Comparison of ENCODE assay signal across 11 cellular contexts in genomic region chr11:66106786-66107599, GRCh38. TPM values are rescaled to one million over a fixed set of nuclear protein-coding genes. Genes with fewer than 3 reads are reported as not detected.
DNase-seq lines count a peak whose midpoint lies in the region; ATAC-seq and TF ChIP-seq lines count a peak whose summit lies in the region.
"Had no signal": no experiment of that assay in that cellular context is flagged by ENCODE, and none has a peak within 500 bp of the region (broad histone marks: within the 10 kb centered on the region; RNA-seq: fewer than 3 reads in every experiment).

No MANE protein-coding gene starts in this region.

- in situ Hi-C loops in IMR-90 (cut with MboI; ENCODE audit: low sequenced_read_pairs), result no loop called here

- POLR2A ChIA-PET in IMR-90 (lab: Charles Lee; ENCODE audit: unreplicated experiment), result no interaction called here
- POLR2A ChIA-PET in MCF 10A (lab: Yijun Ruan, JAX), result interaction anchor here (1.0 kb wide), 1 partner anchor 35 kb away, joined by 3 read pairs; no protein-coding TSS in a partner anchor

- dilution Hi-C loops in IMR-90 (cut with HindIII; ENCODE audit: low sequenced_read_pairs, unreplicated experiment), result no loop called here

- H2BK5ac ChIP-seq in IMR-90 (ENCODE audit: low read depth, low read length, poor library complexity, severe bottlenecking), result peak overlapping the region; percentile 13

- intact Hi-C loops in IMR-90 (cut with micrococcal nuclease) (no loop called here), MCF 10A (cut with micrococcal nuclease) (no loop called here)

- no peak overlapping the region for H4K91ac ChIP-seq in IMR-90 (ENCODE audit: insufficient read depth, low read depth, low read length)

- no peak overlapping the region for H2AK5ac ChIP-seq in IMR-90 (ENCODE audit: low read depth, low read length)

- H3K9me1 ChIP-seq in IMR-90 (ENCODE audit: insufficient read depth, low read length), result peaks cover 9% of the 10 kb centered on the region

- H3K27me3 ChIP-seq in IMR-90 (ENCODE audit: control insufficient read depth, insufficient read depth, low read length), result no peaks in the 10 kb centered on the region
- H3K27me3 ChIP-seq in osteoblast (ENCODE audit: insufficient read depth, low read length), result no peaks in the 10 kb centered on the region
- no peaks in the 10 kb centered on the region for H3K27me3 ChIP-seq in foreskin keratinocyte

- peaks cover 4% of the 10 kb centered on the region for H3K9me3 Mint-ChIP-seq in activated naive CD8-positive, alpha-beta T cell treated with anti-CD3 and anti-CD28 coated beads for 36 hours
- H3K9me3 Mint-ChIP-seq in MCF 10A (ENCODE audit: unreplicated experiment), result no peaks in the 10 kb centered on the region

- no peak overlapping the region for H3K4ac ChIP-seq in IMR-90 (ENCODE audit: low read depth, low read length)

- H3K79me2 ChIP-seq in osteoblast (ENCODE audit: insufficient read depth, low read length), result peaks cover 84% of the 10 kb centered on the region

- H3K4me2 ChIP-seq in IMR-90 (ENCODE audit: low read depth, low read length) (no peak overlapping the region), osteoblast (ENCODE audit: insufficient read depth, low read length) (peak overlapping the region; percentile 48)
- H3K4me2 ChIP-seq: KMS-11 had no signal

- H3K27ac Mint-ChIP-seq in activated naive CD8-positive, alpha-beta T cell treated with anti-CD3 and anti-CD28 coated beads for 36 hours, result peak overlapping the region; percentile 79
- no peak overlapping the region for H3K27ac Mint-ChIP-seq in MCF 10A (ENCODE audit: low read depth, unreplicated experiment)

- H2BK15ac ChIP-seq in IMR-90 (ENCODE audit: low read depth, low read length), result no peak overlapping the region

- H3K14ac ChIP-seq in IMR-90 (replicated peaks; ENCODE audit: low read depth, low read length), result no peak overlapping the region; the same call in 1 of the 2 replicates

- H3K27me3 Mint-ChIP-seq in activated naive CD8-positive, alpha-beta T cell treated with anti-CD3 and anti-CD28 coated beads for 36 hours, result no peaks in the 10 kb centered on the region
- H3K27me3 Mint-ChIP-seq in MCF 10A (ENCODE audit: insufficient read depth, unreplicated experiment), result no peaks in the 10 kb centered on the region

- TF ChIP-seq RAD21 in IMR-90 (IDR thresholded peaks at IDR 0.05; ENCODE audit: low read length), result no peak

- BruUV-seq in IMR-90 (replicated peaks; lab: Mats Ljungman, UMichigan), result no TSS peak
- BruUV-seq in MCF 10A (replicated peaks; lab: Mats Ljungman, UMichigan), result no TSS peak

- CTCF ChIA-PET in IMR-90 (lab: Yijun Ruan, JAX) (interaction anchor here (0.8 kb wide), 1 partner anchor 11 kb away, joined by 3 read pairs; no protein-coding TSS in a partner anchor), MCF 10A (lab: Yijun Ruan, JAX) (interaction anchor here (1.8 kb wide), 1 partner anchor 38 kb away, joined by 5 read pairs; no protein-coding TSS in a partner anchor)

- H3K36me3 Mint-ChIP-seq in activated naive CD8-positive, alpha-beta T cell treated with anti-CD3 and anti-CD28 coated beads for 36 hours, result peaks cover 37% of the 10 kb centered on the region
- no peaks in the 10 kb centered on the region for H3K36me3 Mint-ChIP-seq in MCF 10A (ENCODE audit: insufficient read depth, unreplicated experiment)

- no peak overlapping the region for H4K5ac ChIP-seq in IMR-90 (ENCODE audit: low read depth, low read length)

- H3K4me3 ChIP-seq in IMR-90 (ENCODE audit: insufficient read depth, low read depth, low read length), result no peak overlapping the region
- H3K4me3 ChIP-seq in osteoblast (ENCODE audit: insufficient read depth, low read length), result peak overlapping the region; percentile 2

- TF ChIP-seq POLR2A in IMR-90 (IDR thresholded peaks at IDR 0.05; ENCODE audit: low read depth, low read length), result no peak

- H3K18ac ChIP-seq in IMR-90 (ENCODE audit: low read depth, low read length), result no peak overlapping the region

- H3K9me3 ChIP-seq in IMR-90 (ENCODE audit: control insufficient read depth, insufficient read depth, low read length) (no peaks in the 10 kb centered on the region), osteoblast (ENCODE audit: low read depth, low read length) (no peaks in the 10 kb centered on the region)

- peaks cover 81% of the 10 kb centered on the region for H3K4me1 Mint-ChIP-seq in activated naive CD8-positive, alpha-beta T cell treated with anti-CD3 and anti-CD28 coated beads for 36 hours
- peaks cover 24% of the 10 kb centered on the region for H3K4me1 Mint-ChIP-seq in MCF 10A (ENCODE audit: insufficient read depth, unreplicated experiment)

- no peak overlapping the region for H3K56ac ChIP-seq in IMR-90 (ENCODE audit: extremely low read depth, insufficient read depth, low read length)

- no peak overlapping the region for H4K8ac ChIP-seq in IMR-90 (ENCODE audit: low read depth in 2 of 2, low read length in 2 of 2)

- H2AK9ac ChIP-seq in IMR-90 (replicated peaks; ENCODE audit: low read depth, low read length, poor library complexity), result no peak overlapping the region

- H3K9ac ChIP-seq in IMR-90 (ENCODE audit: low read depth, low read length), result no peak overlapping the region
- H3K9ac ChIP-seq: KMS-11, parathyroid adenoma had no signal

- H3K4me1 ChIP-seq in IMR-90 (ENCODE audit: control insufficient read depth, insufficient read depth, low read length), result peaks cover 8% of the 10 kb centered on the region
- peaks cover 34% of the 10 kb centered on the region for H3K4me1 ChIP-seq in osteoblast (ENCODE audit: insufficient read depth, low read length)
- H3K4me1 ChIP-seq in foreskin keratinocyte, result peaks cover 11% of the 10 kb centered on the region
- H3K4me1 ChIP-seq: parathyroid adenoma had no signal

- H3K23ac ChIP-seq in IMR-90 (ENCODE audit: low read depth, low read length), result peak overlapping the region; percentile 37; the same call in 1 of the 2 replicates

- peak overlapping the region; percentile 32 for H3K4me3 Mint-ChIP-seq in activated naive CD8-positive, alpha-beta T cell treated with anti-CD3 and anti-CD28 coated beads for 36 hours
- H3K4me3 Mint-ChIP-seq in MCF 10A (ENCODE audit: unreplicated experiment), result no peak overlapping the region

- DNase-seq in ELF-1 (ENCODE audit: low read depth, low spot score) (peak; percentile 69), IMR-90 (no peak), osteoblast (ENCODE audit: insufficient read length, low spot score, missing footprints) (no peak), MCF 10A (ENCODE audit: unreplicated experiment) (no peak), foreskin keratinocyte (no peak), SIG-M5 treated with dmso at 0.1 percent for 504 hours (lab: John Stamatoyannopoulos, UW; ENCODE audit: unreplicated experiment) (no peak)
- peak; percentile 42 for DNase-seq in activated naive CD8-positive, alpha-beta T cell treated with anti-CD3 and anti-CD28 coated beads for 36 hours
- DNase-seq: NCI-H2227 treated with DMSO at 0.1 percent for 48 hours had no signal

- ATAC-seq in IMR-90 (ENCODE audit: low read depth), result no peak; the same call in 1 of the 2 replicates
- no peak for ATAC-seq in foreskin keratinocyte

- no peak for TF ChIP-seq CTCF in IMR-90 (conservative IDR thresholded peaks at IDR 0.05; ENCODE audit: low read depth, low read length)
- no peak for TF ChIP-seq CTCF in osteoblast (IDR thresholded peaks at IDR 0.05; ENCODE audit: extremely low read depth, low read depth, low read length)
- no peak for TF ChIP-seq CTCF in MCF 10A (IDR thresholded peaks at IDR 0.05; ENCODE audit: unreplicated experiment)
- no peak for TF ChIP-seq CTCF in foreskin keratinocyte (conservative IDR thresholded peaks at IDR 0.05)

- no peak overlapping the region for H3K27ac ChIP-seq in IMR-90 (ENCODE audit: insufficient read depth, low read length)
- peak overlapping the region; percentile 58 for H3K27ac ChIP-seq in osteoblast (ENCODE audit: low read depth, low read length)
- H3K27ac ChIP-seq in foreskin keratinocyte, result no peak overlapping the region
- H3K27ac ChIP-seq: epithelial cell of prostate, KMS-11, parathyroid adenoma had no signal

- 80% methylated on average over 2 of the region's 4 CpGs; no CpG with 5 or more reads in 1 of the 2 experiments for WGBS in IMR-90 (ENCODE audit: extremely low coverage in 2 of 2, insufficient read length in 1 of 2), 2 experiments

- no peaks in the 10 kb centered on the region for H3K36me3 ChIP-seq in IMR-90 (ENCODE audit: control insufficient read depth, insufficient read depth, low read length)
- H3K36me3 ChIP-seq in osteoblast (ENCODE audit: insufficient read depth, low read length), result peaks cover 4% of the 10 kb centered on the region

- peaks cover 7% of the 10 kb centered on the region; the same call in 1 of the 2 replicates for H4K20me1 ChIP-seq in IMR-90 (ENCODE audit: insufficient read depth, low read length)
- peaks cover 2% of the 10 kb centered on the region for H4K20me1 ChIP-seq in osteoblast (ENCODE audit: insufficient read depth, low read length)

- H2BK120ac ChIP-seq in IMR-90 (ENCODE audit: low read depth, low read length), result no peak overlapping the region

- H2AFZ ChIP-seq in IMR-90 (replicated peaks; ENCODE audit: low read length, poor library complexity) (no peak overlapping the region), osteoblast (ENCODE audit: low read length) (peak overlapping the region; percentile 20)
- H2AFZ ChIP-seq: parathyroid adenoma had no signal

- H3K79me1 ChIP-seq in IMR-90 (ENCODE audit: low read depth in 1 of 2, low read length in 2 of 2), result peaks cover 54 to 74% of the 10 kb centered on the region in 2 experiments

- H2BK20ac ChIP-seq in IMR-90 (ENCODE audit: low read depth, low read length), result no peak overlapping the region

RNA-seq across cellular contexts. Expression of gene PACS1, which starts 36.9 kb away (rescaled TPM):
- total RNA-seq in IMR-90 (2012; rRNA removed) (7.3 and 8.6 TPM in 2 replicates), osteoblast (38.0 and 39.8 TPM in 2 replicates), MCF 10A (2022) (32.2 and 33.5 TPM in 2 replicates), foreskin keratinocyte (23.6 and 28.1 TPM in 2 replicates)
- polyA plus RNA-seq in IMR-90 (2012; rRNA removed) (29.0 and 32.0 TPM in 2 replicates), foreskin keratinocyte (21.4 and 22.4 TPM in 2 replicates)
- 22.7 and 37.8 TPM in 2 replicates for polyA plus RNA-seq in IMR-90 (2012; cell fraction: cytosol; rRNA removed)
- 54.0 and 75.8 TPM in 2 replicates for polyA plus RNA-seq in IMR-90 (2012; cell fraction: nucleus; rRNA removed; ENCODE audit: low replicate concordance)
- total RNA-seq in activated naive CD8-positive, alpha-beta T cell treated with anti-CD3 and anti-CD28 coated beads for 36 hours, result 10 to 100 TPM; 58.4 to 61.4 TPM

RNA-seq across cellular contexts. Expression of gene SF3B2, which starts 54.8 kb away (rescaled TPM):
- 120 and 164 TPM in 2 replicates for total RNA-seq in IMR-90 (2012; rRNA removed)
- 110 and 122 TPM in 2 replicates for polyA plus RNA-seq in IMR-90 (2012; rRNA removed)
- polyA plus RNA-seq in IMR-90 (2012; cell fraction: cytosol; rRNA removed), result 69.3 and 85.8 TPM in 2 replicates
- polyA plus RNA-seq in IMR-90 (2012; cell fraction: nucleus; rRNA removed; ENCODE audit: low replicate concordance), result 115 and 125 TPM in 2 replicates
- total RNA-seq in activated naive CD8-positive, alpha-beta T cell treated with anti-CD3 and anti-CD28 coated beads for 36 hours, result 100 to 1,000 TPM; 268 TPM
- 131 and 164 TPM in 2 replicates for total RNA-seq in osteoblast
- 241 and 317 TPM in 2 replicates for total RNA-seq in MCF 10A (2022)
- total RNA-seq in foreskin keratinocyte, result 179 and 199 TPM in 2 replicates
- polyA plus RNA-seq in foreskin keratinocyte, result 161 and 174 TPM in 2 replicates

RNA-seq across cellular contexts. Expression of gene GAL3ST3, which starts 58.0 kb away (rescaled TPM):
- total RNA-seq in IMR-90 (2012; rRNA removed) (not detected in 2 replicates), osteoblast (not detected in 2 replicates), MCF 10A (2022) (not detected in 2 replicates), foreskin keratinocyte (not detected in 2 replicates)
- polyA plus RNA-seq in IMR-90 (2012; rRNA removed) (0.19 TPM in 2 replicates), foreskin keratinocyte (not detected in 2 replicates)
- polyA plus RNA-seq in IMR-90 (2012; cell fraction: cytosol; rRNA removed), result 0.04 and 0.35 TPM in 2 replicates
- polyA plus RNA-seq in IMR-90 (2012; cell fraction: nucleus; rRNA removed; ENCODE audit: low replicate concordance), result 0.28 and 0.32 TPM in 2 replicates
- under 1 TPM; 0.70 to 0.95 TPM for total RNA-seq in activated naive CD8-positive, alpha-beta T cell treated with anti-CD3 and anti-CD28 coated beads for 36 hours

Comparison
In these comparisons a context has a peak if more than half of its experiments do, and no peak if none do; other contexts are left out.
1. DNase-seq: peak in ELF-1 (single experiment) and activated naive CD8-positive, alpha-beta T cell treated with anti-CD3 and anti-CD28 coated beads for 36 hours (single experiment); none in IMR-90 (single experiment), osteoblast (single experiment), MCF 10A (single experiment), foreskin keratinocyte (0 of 2) and SIG-M5 treated with dmso at 0.1 percent for 504 hours (single experiment).